ENCODE assay signal across 8 cellular contexts in the genomic region with DNA sequence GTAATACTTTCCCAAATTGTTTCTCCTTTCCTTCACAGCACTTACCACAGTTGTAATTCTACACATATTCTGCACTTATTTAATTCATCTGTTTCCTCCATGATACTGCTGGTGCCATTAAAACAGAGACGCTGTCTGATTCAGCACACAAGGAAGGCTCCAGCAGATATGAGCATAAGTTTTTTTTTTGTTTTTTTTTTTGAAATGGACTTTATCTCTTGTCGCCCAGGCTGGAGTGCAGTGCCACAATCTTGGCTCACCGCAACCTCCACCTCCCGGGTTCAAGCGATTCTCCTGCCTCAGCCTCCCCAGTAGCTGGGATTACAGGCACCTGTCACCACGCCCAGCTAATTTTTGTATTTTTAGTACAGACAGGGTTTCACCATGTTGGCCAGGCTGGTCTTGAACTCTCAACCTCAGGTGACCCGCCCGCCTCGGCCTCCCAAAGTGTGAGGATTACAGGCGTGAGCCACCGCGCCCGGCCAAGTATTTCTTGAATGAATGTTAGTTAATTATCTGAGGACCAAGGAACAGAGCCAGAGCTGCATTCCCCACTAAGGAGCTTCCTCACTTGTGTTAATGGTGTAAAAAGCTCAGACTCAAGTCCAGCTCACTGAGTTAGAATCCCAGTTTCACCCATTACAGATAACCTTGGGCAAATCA. TPM values are rescaled to one million over a fixed set of nuclear protein-coding genes. Genes with fewer than 3 reads are reported as not detected.
DNase-seq lines count a peak whose midpoint lies in the region; ATAC-seq and TF ChIP-seq lines count a peak whose summit lies in the region.
"Not testable (repeated sequence)": the region's sequence is repeated elsewhere in the genome, so short reads cannot be mapped to it uniquely, and the experiment has no call there.

No MANE protein-coding gene starts in this region.

- BruUV-seq in mammary epithelial cell (replicated peaks; lab: Mats Ljungman, UMichigan) = TSS peak; percentile 25

- H3K9ac ChIP-seq in ES-I3 (ENCODE audit: low read depth, low read length) (peak overlapping the region; percentile 100), mammary epithelial cell (ENCODE audit: insufficient read depth, low read length) (peak overlapping the region; percentile 83)

- H3K27me3 Mint-ChIP-seq in activated CD8-positive, alpha-beta T cell treated with anti-CD3 and anti-CD28 coated beads for 36 hours; memory B cell: not testable (repeated sequence)

- not testable (repeated sequence) for ATAC-seq in activated CD8-positive, alpha-beta T cell treated with anti-CD3 and anti-CD28 coated beads for 36 hours; memory B cell (ENCODE audit: low read depth); psoas muscle; upper lobe of right lung

- intact Hi-C loops in activated CD8-positive, alpha-beta T cell treated with anti-CD3 and anti-CD28 coated beads for 36 hours (cut with micrococcal nuclease); psoas muscle (cut with DNase I); upper lobe of right lung (cut with DNase I): not testable (repeated sequence)
- intact Hi-C loops in mammary epithelial cell (cut with micrococcal nuclease) = loop anchor here (5.0 kb wide), 2 partner anchors 87 to 287 kb away; a partner anchor contains a TSS

- peak overlapping the region; percentile 94 for H3K27ac Mint-ChIP-seq in activated CD8-positive, alpha-beta T cell treated with anti-CD3 and anti-CD28 coated beads for 36 hours
- peak overlapping the region; percentile 95 for H3K27ac Mint-ChIP-seq in memory B cell

- H3K9me3 ChIP-seq in ES-I3 (ENCODE audit: control insufficient read depth, insufficient read depth, low read length); mammary epithelial cell (replicated peaks; ENCODE audit: insufficient read depth, low read length); psoas muscle; upper lobe of right lung: not testable (repeated sequence)

- H3K36me3 Mint-ChIP-seq in activated CD8-positive, alpha-beta T cell treated with anti-CD3 and anti-CD28 coated beads for 36 hours (ENCODE audit: low read depth) = peaks cover 16% of the 10 kb centered on the region
- not testable (repeated sequence) for H3K36me3 Mint-ChIP-seq in memory B cell

- H3K4me1 Mint-ChIP-seq in activated CD8-positive, alpha-beta T cell treated with anti-CD3 and anti-CD28 coated beads for 36 hours (ENCODE audit: low read depth) = peaks cover 27% of the 10 kb centered on the region
- H3K4me1 Mint-ChIP-seq in memory B cell = peaks cover 24% of the 10 kb centered on the region

- dilution Hi-C loops in mammary epithelial cell (cut with HindIII; ENCODE audit: low sequenced_read_pairs) = loop anchor here (5.0 kb wide), 1 partner anchor 108 kb away; no protein-coding TSS in a partner anchor

- not testable (repeated sequence) for H3K9me3 Mint-ChIP-seq in activated CD8-positive, alpha-beta T cell treated with anti-CD3 and anti-CD28 coated beads for 36 hours; memory B cell

- not testable (repeated sequence) for TF ChIP-seq CTCF in activated CD8-positive, alpha-beta T cell treated with anti-CD3 and anti-CD28 coated beads for 36 hours (IDR thresholded peaks at IDR 0.05); mammary epithelial cell (conservative IDR thresholded peaks at IDR 0.05 in 1 of 2, IDR thresholded peaks at IDR 0.05 in 1 of 2; ENCODE audit: extremely low read depth in 1 of 2, insufficient read depth in 1 of 2, low read depth in 1 of 2, low read length in 2 of 2); fibroblast of villous mesenchyme (IDR thresholded peaks at IDR 0.05; ENCODE audit: insufficient read depth, low read depth, low read length); psoas muscle (IDR thresholded peaks at IDR 0.05); upper lobe of right lung (IDR thresholded peaks at IDR 0.05)

- not testable (repeated sequence) for H3K27me3 ChIP-seq in mammary epithelial cell (ENCODE audit: insufficient read depth, low read length); psoas muscle (ENCODE audit: insufficient read depth in 3 of 3, low read length in 2 of 3); upper lobe of right lung

- POLR2A ChIA-PET in activated CD8-positive, alpha-beta T cell treated with anti-CD3 and anti-CD28 coated beads for 36 hours (lab: Charles Lee) = interaction anchor here (0.7 to 2.1 kb wide), 4 partner anchors 9 to 351 kb away, joined by 3 to 8 read pairs (median 3); no protein-coding TSS in a partner anchor

- 60% methylated on average over 9 of the region's 13 CpGs for WGBS in mammary epithelial cell (ENCODE audit: low coverage, missing lambda C conversion rate)
- WGBS in psoas muscle, 3 donors = 72 to 84% (median 77%) methylated on average over 13 of the region's 13 CpGs

- not testable (repeated sequence) for H3K4me1 ChIP-seq in ES-I3 (ENCODE audit: insufficient read depth, low read length)
- H3K4me1 ChIP-seq in mammary epithelial cell (ENCODE audit: insufficient read depth, low read length) = peaks cover 15% of the 10 kb centered on the region
- peaks cover 15% of the 10 kb centered on the region for H3K4me1 ChIP-seq in psoas muscle
- H3K4me1 ChIP-seq in upper lobe of right lung = peaks cover 25% of the 10 kb centered on the region

- H3K4me2 ChIP-seq in mammary epithelial cell (ENCODE audit: insufficient read depth, low read depth, low read length) = peak overlapping the region; percentile 87

- CTCF ChIA-PET in activated CD8-positive, alpha-beta T cell treated with anti-CD3 and anti-CD28 coated beads for 36 hours (lab: Charles Lee) = interaction anchor here (1.1 to 1.8 kb wide), 3 partner anchors 19 to 288 kb away, joined by 3 to 9 read pairs (median 4); no protein-coding TSS in a partner anchor
- CTCF ChIA-PET in mammary epithelial cell (lab: Charles Lee; ENCODE audit: low non-redundant PET) = not testable (repeated sequence)

- DNase-seq in NCI-H82 (lab: John Stamatoyannopoulos, UW) = peak; percentile 6
- not testable (repeated sequence) for DNase-seq in activated CD8-positive, alpha-beta T cell treated with anti-CD3 and anti-CD28 coated beads for 36 hours; mammary epithelial cell; fibroblast of villous mesenchyme (ENCODE audit: low read depth); memory B cell (ENCODE audit: low spot score in 2 of 2); psoas muscle; upper lobe of right lung

- H3K4me3 Mint-ChIP-seq in activated CD8-positive, alpha-beta T cell treated with anti-CD3 and anti-CD28 coated beads for 36 hours = peak overlapping the region; percentile 95
- H3K4me3 Mint-ChIP-seq in memory B cell = peak overlapping the region; percentile 97

- H2AFZ ChIP-seq in mammary epithelial cell (ENCODE audit: low read depth, low read length) = peak overlapping the region; percentile 97

- H3K36me3 ChIP-seq in ES-I3 (ENCODE audit: insufficient read depth, low read length) (peaks cover 14% of the 10 kb centered on the region), psoas muscle (ENCODE audit: insufficient read depth in 1 of 2, low read depth in 1 of 2) (peaks cover 0 to 39% of the 10 kb centered on the region in 2 donors), upper lobe of right lung (peaks cover 36% of the 10 kb centered on the region)
- not testable (repeated sequence) for H3K36me3 ChIP-seq in mammary epithelial cell (ENCODE audit: insufficient read depth, low read length)

- H3K4me3 ChIP-seq in mammary epithelial cell (replicated peaks in 1 of 3; ENCODE audit: insufficient read depth in 1 of 3, low read depth in 2 of 3, low read length in 3 of 3) (peak overlapping the region; percentile 84 to 96 (median 89)), fibroblast of villous mesenchyme (ENCODE audit: low read depth, low read length) (peak overlapping the region; percentile 92), psoas muscle (peak overlapping the region; percentile 89), upper lobe of right lung (peak overlapping the region; percentile 91)

- peak overlapping the region; percentile 73 for H3K27ac ChIP-seq in mammary epithelial cell (ENCODE audit: insufficient read depth, low read depth, low read length)
- H3K27ac ChIP-seq in psoas muscle = not testable (repeated sequence)
- peak overlapping the region; percentile 86 for H3K27ac ChIP-seq in upper lobe of right lung

- not testable (repeated sequence) for H4K20me1 ChIP-seq in mammary epithelial cell (ENCODE audit: insufficient read depth, low read length)

- peaks cover 53% of the 10 kb centered on the region for H3K79me2 ChIP-seq in mammary epithelial cell (ENCODE audit: insufficient read depth, low read length)

- in situ Hi-C loops in mammary epithelial cell (cut with MboI; ENCODE audit: low sequenced_read_pairs in 2 of 2) = not testable (repeated sequence)

RNA-seq across cellular contexts. Expression of a gene that starts 1.1 kb away (rescaled TPM):
- total RNA-seq in activated CD8-positive, alpha-beta T cell treated with anti-CD3 and anti-CD28 coated beads for 36 hours = 10 to 100 TPM; 16.3 to 16.9 TPM
- 10 to 100 TPM; 20.7 to 25.0 TPM for total RNA-seq in mammary epithelial cell
- 12.9 TPM for polyA plus RNA-seq in mammary epithelial cell
- 26.5 TPM for polyA minus RNA-seq in mammary epithelial cell
- 18.7 and 22.9 TPM in 2 replicates for total RNA-seq in fibroblast of villous mesenchyme
- total RNA-seq in psoas muscle = 10 to 100 TPM; 18.3 to 29.6 (median 22.1) TPM
- polyA plus RNA-seq in psoas muscle = 10 to 100 TPM; 13.5 to 34.6 (median 13.9) TPM
- total RNA-seq in upper lobe of right lung = 17.8 TPM

RNA-seq across cellular contexts. Expression of a gene that starts 1.2 kb away (rescaled TPM):
- 10 to 100 TPM; 24.5 to 28.8 TPM for total RNA-seq in activated CD8-positive, alpha-beta T cell treated with anti-CD3 and anti-CD28 coated beads for 36 hours
- total RNA-seq in mammary epithelial cell = 10 to 100 TPM; 19.4 to 20.0 TPM
- polyA plus RNA-seq in mammary epithelial cell = 9.7 TPM
- 17.0 TPM for polyA minus RNA-seq in mammary epithelial cell
- 16.4 and 18.4 TPM in 2 replicates for total RNA-seq in fibroblast of villous mesenchyme
- total RNA-seq in psoas muscle = 10 to 100 TPM in 3 of 4 donors, 1 to 10 TPM in 1; 7.5 to 20.2 (median 12.1) TPM
- polyA plus RNA-seq in psoas muscle = 10 to 100 TPM in 1 of 3 donors, 1 to 10 TPM in 2; 6.0 to 15.3 (median 6.7) TPM
- total RNA-seq in upper lobe of right lung = 23.3 TPM
